Comparison of ENCODE assay signal across 1 cellular context in genomic region chr1:85605519-85606413, GRCh38.
TF ChIP-seq lines count a peak whose summit lies in the region.

No MANE protein-coding gene starts in this region.

TF ChIP-seq in HepG2, 621 proteins besides CTCF, POLR2A, EP300 and RAD21 (continued from another document and continues in another):
- TF ChIP-seq LRRFIP1 (CRISPR knock-in tag; conservative IDR thresholded peaks at IDR 0.05): no peak
- TF ChIP-seq MEF2D (CRISPR knock-in tag; IDR thresholded peaks at IDR 0.05): no peak
- no peak for TF ChIP-seq ZMYM3 (CRISPR knock-in tag; IDR thresholded peaks at IDR 0.05)
- TF ChIP-seq ZKSCAN5 (CRISPR knock-in tag; IDR thresholded peaks at IDR 0.05): 0 out of 2 replicates have a peak, but pooled peaks have one; percentile 63
- no peak for TF ChIP-seq GATAD2A (CRISPR knock-in tag; IDR thresholded peaks at IDR 0.05)
- TF ChIP-seq RELA (CRISPR knock-in tag; IDR thresholded peaks at IDR 0.05): no peak
- no peak for TF ChIP-seq PRDM15 (CRISPR knock-in tag; IDR thresholded peaks at IDR 0.05)
- TF ChIP-seq CBX5 (CRISPR knock-in tag; IDR thresholded peaks at IDR 0.05; ENCODE audit: borderline replicate concordance): no peak
- TF ChIP-seq, protein P1, sequence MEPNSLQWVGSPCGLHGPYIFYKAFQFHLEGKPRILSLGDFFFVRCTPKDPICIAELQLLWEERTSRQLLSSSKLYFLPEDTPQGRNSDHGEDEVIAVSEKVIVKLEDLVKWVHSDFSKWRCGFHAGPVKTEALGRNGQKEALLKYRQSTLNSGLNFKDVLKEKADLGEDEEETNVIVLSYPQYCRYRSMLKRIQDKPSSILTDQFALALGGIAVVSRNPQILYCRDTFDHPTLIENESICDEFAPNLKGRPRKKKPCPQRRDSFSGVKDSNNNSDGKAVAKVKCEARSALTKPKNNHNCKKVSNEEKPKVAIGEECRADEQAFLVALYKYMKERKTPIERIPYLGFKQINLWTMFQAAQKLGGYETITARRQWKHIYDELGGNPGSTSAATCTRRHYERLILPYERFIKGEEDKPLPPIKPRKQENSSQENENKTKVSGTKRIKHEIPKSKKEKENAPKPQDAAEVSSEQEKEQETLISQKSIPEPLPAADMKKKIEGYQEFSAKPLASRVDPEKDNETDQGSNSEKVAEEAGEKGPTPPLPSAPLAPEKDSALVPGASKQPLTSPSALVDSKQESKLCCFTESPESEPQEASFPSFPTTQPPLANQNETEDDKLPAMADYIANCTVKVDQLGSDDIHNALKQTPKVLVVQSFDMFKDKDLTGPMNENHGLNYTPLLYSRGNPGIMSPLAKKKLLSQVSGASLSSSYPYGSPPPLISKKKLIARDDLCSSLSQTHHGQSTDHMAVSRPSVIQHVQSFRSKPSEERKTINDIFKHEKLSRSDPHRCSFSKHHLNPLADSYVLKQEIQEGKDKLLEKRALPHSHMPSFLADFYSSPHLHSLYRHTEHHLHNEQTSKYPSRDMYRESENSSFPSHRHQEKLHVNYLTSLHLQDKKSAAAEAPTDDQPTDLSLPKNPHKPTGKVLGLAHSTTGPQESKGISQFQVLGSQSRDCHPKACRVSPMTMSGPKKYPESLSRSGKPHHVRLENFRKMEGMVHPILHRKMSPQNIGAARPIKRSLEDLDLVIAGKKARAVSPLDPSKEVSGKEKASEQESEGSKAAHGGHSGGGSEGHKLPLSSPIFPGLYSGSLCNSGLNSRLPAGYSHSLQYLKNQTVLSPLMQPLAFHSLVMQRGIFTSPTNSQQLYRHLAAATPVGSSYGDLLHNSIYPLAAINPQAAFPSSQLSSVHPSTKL (CRISPR knock-in tag; IDR thresholded peaks at IDR 0.05): no peak
- TF ChIP-seq SSRP1 (CRISPR knock-in tag; IDR thresholded peaks at IDR 0.05): no peak
- no peak for TF ChIP-seq PRPF4 (IDR thresholded peaks at IDR 0.05; ENCODE audit: low read depth, low read length, poor library complexity, severe bottlenecking)
- no peak for TF ChIP-seq ATF3 (CRISPR knock-in tag; IDR thresholded peaks at IDR 0.05)
- TF ChIP-seq TRIM24 (CRISPR knock-in tag; IDR thresholded peaks at IDR 0.05): no peak
- TF ChIP-seq, protein P2, sequence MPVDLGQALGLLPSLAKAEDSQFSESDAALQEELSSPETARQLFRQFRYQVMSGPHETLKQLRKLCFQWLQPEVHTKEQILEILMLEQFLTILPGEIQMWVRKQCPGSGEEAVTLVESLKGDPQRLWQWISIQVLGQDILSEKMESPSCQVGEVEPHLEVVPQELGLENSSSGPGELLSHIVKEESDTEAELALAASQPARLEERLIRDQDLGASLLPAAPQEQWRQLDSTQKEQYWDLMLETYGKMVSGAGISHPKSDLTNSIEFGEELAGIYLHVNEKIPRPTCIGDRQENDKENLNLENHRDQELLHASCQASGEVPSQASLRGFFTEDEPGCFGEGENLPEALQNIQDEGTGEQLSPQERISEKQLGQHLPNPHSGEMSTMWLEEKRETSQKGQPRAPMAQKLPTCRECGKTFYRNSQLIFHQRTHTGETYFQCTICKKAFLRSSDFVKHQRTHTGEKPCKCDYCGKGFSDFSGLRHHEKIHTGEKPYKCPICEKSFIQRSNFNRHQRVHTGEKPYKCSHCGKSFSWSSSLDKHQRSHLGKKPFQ (CRISPR knock-in tag; IDR thresholded peaks at IDR 0.05; ENCODE audit: insufficient replicate concordance): no peak
- TF ChIP-seq, protein P3, sequence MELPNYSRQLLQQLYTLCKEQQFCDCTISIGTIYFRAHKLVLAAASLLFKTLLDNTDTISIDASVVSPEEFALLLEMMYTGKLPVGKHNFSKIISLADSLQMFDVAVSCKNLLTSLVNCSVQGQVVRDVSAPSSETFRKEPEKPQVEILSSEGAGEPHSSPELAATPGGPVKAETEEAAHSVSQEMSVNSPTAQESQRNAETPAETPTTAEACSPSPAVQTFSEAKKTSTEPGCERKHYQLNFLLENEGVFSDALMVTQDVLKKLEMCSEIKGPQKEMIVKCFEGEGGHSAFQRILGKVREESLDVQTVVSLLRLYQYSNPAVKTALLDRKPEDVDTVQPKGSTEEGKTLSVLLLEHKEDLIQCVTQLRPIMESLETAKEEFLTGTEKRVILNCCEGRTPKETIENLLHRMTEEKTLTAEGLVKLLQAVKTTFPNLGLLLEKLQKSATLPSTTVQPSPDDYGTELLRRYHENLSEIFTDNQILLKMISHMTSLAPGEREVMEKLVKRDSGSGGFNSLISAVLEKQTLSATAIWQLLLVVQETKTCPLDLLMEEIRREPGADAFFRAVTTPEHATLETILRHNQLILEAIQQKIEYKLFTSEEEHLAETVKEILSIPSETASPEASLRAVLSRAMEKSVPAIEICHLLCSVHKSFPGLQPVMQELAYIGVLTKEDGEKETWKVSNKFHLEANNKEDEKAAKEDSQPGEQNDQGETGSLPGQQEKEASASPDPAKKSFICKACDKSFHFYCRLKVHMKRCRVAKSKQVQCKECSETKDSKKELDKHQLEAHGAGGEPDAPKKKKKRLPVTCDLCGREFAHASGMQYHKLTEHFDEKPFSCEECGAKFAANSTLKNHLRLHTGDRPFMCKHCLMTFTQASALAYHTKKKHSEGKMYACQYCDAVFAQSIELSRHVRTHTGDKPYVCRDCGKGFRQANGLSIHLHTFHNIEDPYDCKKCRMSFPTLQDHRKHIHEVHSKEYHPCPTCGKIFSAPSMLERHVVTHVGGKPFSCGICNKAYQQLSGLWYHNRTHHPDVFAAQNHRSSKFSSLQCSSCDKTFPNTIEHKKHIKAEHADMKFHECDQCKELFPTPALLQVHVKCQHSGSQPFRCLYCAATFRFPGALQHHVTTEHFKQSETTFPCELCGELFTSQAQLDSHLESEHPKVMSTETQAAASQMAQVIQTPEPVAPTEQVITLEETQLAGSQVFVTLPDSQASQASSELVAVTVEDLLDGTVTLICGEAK (IDR thresholded peaks at IDR 0.05): no peak
- TF ChIP-seq, protein P3 (CRISPR knock-in tag; IDR thresholded peaks at IDR 0.05): no peak
- TF ChIP-seq SMAD9 (CRISPR knock-in tag; IDR thresholded peaks at IDR 0.05): no peak
- no peak for TF ChIP-seq HDAC6 (IDR thresholded peaks at IDR 0.05; ENCODE audit: low read depth, low read length)
- TF ChIP-seq KMT2A (CRISPR knock-in tag; IDR thresholded peaks at IDR 0.05): no peak
- no peak for TF ChIP-seq REPIN1 (CRISPR knock-in tag; IDR thresholded peaks at IDR 0.05; ENCODE audit: borderline replicate concordance, low read depth)
- 0 out of 2 replicates have a peak, but pooled peaks have one; percentile 10 for TF ChIP-seq SMC3 (IDR thresholded peaks at IDR 0.05; ENCODE audit: low read length)
- no peak for TF ChIP-seq ZFY (CRISPR knock-in tag; IDR thresholded peaks at IDR 0.05)
- TF ChIP-seq, protein P4, sequence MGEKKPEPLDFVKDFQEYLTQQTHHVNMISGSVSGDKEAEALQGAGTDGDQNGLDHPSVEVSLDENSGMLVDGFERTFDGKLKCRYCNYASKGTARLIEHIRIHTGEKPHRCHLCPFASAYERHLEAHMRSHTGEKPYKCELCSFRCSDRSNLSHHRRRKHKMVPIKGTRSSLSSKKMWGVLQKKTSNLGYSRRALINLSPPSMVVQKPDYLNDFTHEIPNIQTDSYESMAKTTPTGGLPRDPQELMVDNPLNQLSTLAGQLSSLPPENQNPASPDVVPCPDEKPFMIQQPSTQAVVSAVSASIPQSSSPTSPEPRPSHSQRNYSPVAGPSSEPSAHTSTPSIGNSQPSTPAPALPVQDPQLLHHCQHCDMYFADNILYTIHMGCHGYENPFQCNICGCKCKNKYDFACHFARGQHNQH (CRISPR knock-in tag; IDR thresholded peaks at IDR 0.05): no peak
- no peak for TF ChIP-seq MEIS1 (CRISPR knock-in tag; IDR thresholded peaks at IDR 0.05; ENCODE audit: borderline replicate concordance)
- TF ChIP-seq CCAR2 (optimal IDR thresholded peaks at IDR 0.05; ENCODE audit: low read depth, low read length): no peak
- no peak for TF ChIP-seq GATA4 (IDR thresholded peaks at IDR 0.05; ENCODE audit: borderline replicate concordance, low read depth)
- no peak for TF ChIP-seq DR1 (CRISPR knock-in tag; IDR thresholded peaks at IDR 0.05)
- TF ChIP-seq ZXDC (CRISPR knock-in tag; IDR thresholded peaks at IDR 0.05): no peak
- TF ChIP-seq XBP1 (CRISPR knock-in tag; IDR thresholded peaks at IDR 0.05): no peak
- no peak for TF ChIP-seq ZNF343 (CRISPR knock-in tag; IDR thresholded peaks at IDR 0.05)
- no peak for TF ChIP-seq SRF (IDR thresholded peaks at IDR 0.05; ENCODE audit: low read depth, low read length)
- TF ChIP-seq SMAD3 (CRISPR knock-in tag; IDR thresholded peaks at IDR 0.05): no peak
- TF ChIP-seq MIXL1 (CRISPR knock-in tag; IDR thresholded peaks at IDR 0.05): 0 out of 2 replicates have a peak, but pooled peaks have one; percentile 24
